Comparison of ENCODE assay signal across 8 cellular contexts in the genomic region with DNA sequence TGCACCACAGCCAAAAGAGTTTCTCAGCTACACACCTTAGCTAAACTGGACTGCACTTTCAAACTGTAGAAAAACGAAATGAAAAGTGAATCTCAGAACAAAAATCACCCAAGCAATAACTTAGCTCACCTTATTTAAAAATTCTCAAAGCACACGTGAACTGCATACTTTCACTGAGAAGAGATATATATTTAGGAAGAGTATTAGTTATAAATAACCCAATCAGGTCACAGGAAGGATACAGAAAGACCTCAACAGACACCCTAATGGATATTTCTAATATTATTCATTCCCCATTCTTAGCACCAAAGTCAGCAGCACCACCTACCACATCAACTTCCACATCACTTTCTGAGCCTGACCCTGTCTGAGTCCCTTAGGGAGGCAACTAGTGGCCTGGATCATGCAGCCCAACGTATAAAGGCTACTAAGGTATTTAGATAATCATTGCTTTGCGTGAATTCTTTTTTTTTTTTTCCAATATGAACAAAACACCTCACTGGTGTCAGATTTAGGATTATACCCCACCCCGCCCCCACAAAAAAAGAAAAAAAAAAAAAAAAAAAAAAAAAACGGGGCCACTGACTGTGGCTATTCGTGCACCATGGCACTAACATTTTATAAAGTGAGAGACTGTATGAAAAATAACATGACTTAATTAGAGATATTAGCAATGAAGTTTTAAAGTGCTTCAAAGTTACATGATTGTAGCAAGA. TPM values are rescaled to one million over a fixed set of nuclear protein-coding genes. Genes with fewer than 3 reads are reported as not detected.
DNase-seq lines count a peak whose midpoint lies in the region; ATAC-seq and TF ChIP-seq lines count a peak whose summit lies in the region.

No MANE protein-coding gene starts in this region.

- H3K27ac Mint-ChIP-seq in endodermal cell: no peak overlapping the region

- H4K20me1 ChIP-seq in Karpas-422 (ENCODE audit: insufficient read depth, low read depth, low read length): peaks cover 16% of the 10 kb centered on the region; the same call in 1 of the 2 replicates

- peak overlapping the region; percentile 85 for H3K4me3 Mint-ChIP-seq in endodermal cell

- H3K27me3 Mint-ChIP-seq in endodermal cell (ENCODE audit: insufficient read depth): no peaks in the 10 kb centered on the region

- peaks cover 6% of the 10 kb centered on the region for H3K9me3 Mint-ChIP-seq in endodermal cell

- no peaks in the 10 kb centered on the region for H3K9me2 ChIP-seq in Karpas-422 (replicated peaks; ENCODE audit: insufficient read depth, low read length)

- H3K27me3 ChIP-seq in Karpas-422 (ENCODE audit: low read length) (no peaks in the 10 kb centered on the region), endodermal cell (ENCODE audit: control insufficient read depth, insufficient read depth, low read length, poor library complexity, severe bottlenecking) (no peaks in the 10 kb centered on the region), skeletal muscle tissue (ENCODE audit: control insufficient read depth in 3 of 3, insufficient read depth in 3 of 3, low read length in 3 of 3) (no peaks in the 10 kb centered on the region)

- peak overlapping the region; percentile 92 for H3K27ac ChIP-seq in Karpas-422 (ENCODE audit: low read length)
- H3K27ac ChIP-seq in endodermal cell (ENCODE audit: low read depth, low read length): no peak overlapping the region
- peak overlapping the region; percentile 96 for H3K27ac ChIP-seq in skeletal muscle tissue (ENCODE audit: low read depth, low read length)

- no peak overlapping the region for H2AFZ ChIP-seq in Karpas-422 (ENCODE audit: low read length)

- H3K36me3 Mint-ChIP-seq in endodermal cell (ENCODE audit: low read depth): peaks cover 5% of the 10 kb centered on the region

- in situ Hi-C loops in Caki2 (cut with HindIII; ENCODE audit: low pct_unique_long_range_greater_than_20kb, low sequenced_read_pairs): no loop called here

- peak; percentile 33 for ATAC-seq in GM19467 (IDR thresholded peaks at IDR 0.05; ENCODE audit: unreplicated experiment)

- H3K4me2 ChIP-seq in Karpas-422 (ENCODE audit: low read depth, low read length, poor library complexity, severe bottlenecking): peak overlapping the region; percentile 90

- peaks cover 75% of the 10 kb centered on the region for H3K79me2 ChIP-seq in Karpas-422 (ENCODE audit: low read length)

- DNase-seq in Caki2 (ENCODE audit: low read depth) (peak; percentile 53), Karpas-422 (peak; percentile 73), endodermal cell (no peak), D341Med (ENCODE audit: low spot score) (no peak), AG08395 (ENCODE audit: low spot score) (no peak), SK-N-DZ (ENCODE audit: low spot score) (no peak)

- peak overlapping the region; percentile 94 for H3K4me3 ChIP-seq in Karpas-422 (ENCODE audit: low read length)
- H3K4me3 ChIP-seq in endodermal cell (ENCODE audit: low read length): peak overlapping the region; percentile 87
- peak overlapping the region; percentile 3 to 54 (median 23) for H3K4me3 ChIP-seq in skeletal muscle tissue (ENCODE audit: low read length in 3 of 3)

- H3K4me1 ChIP-seq in Karpas-422 (ENCODE audit: low read length) (peaks cover 33% of the 10 kb centered on the region), endodermal cell (ENCODE audit: control insufficient read depth, insufficient read depth, low read length) (no peaks in the 10 kb centered on the region), skeletal muscle tissue (ENCODE audit: control insufficient read depth in 3 of 3, insufficient read depth in 3 of 3, low read length in 3 of 3) (peaks cover 16 to 17% (median 17%) of the 10 kb centered on the region in 3 donors)

- H3K9me3 ChIP-seq in Karpas-422 (ENCODE audit: low read length) (no peaks in the 10 kb centered on the region), endodermal cell (ENCODE audit: control insufficient read depth, low read length) (no peaks in the 10 kb centered on the region), skeletal muscle tissue (ENCODE audit: control insufficient read depth in 3 of 3, low read length in 3 of 3) (no peaks in the 10 kb centered on the region)

- no peak for TF ChIP-seq CTCF in endodermal cell (conservative IDR thresholded peaks at IDR 0.05)

- H3K9ac ChIP-seq in Karpas-422 (ENCODE audit: low read length) (peak overlapping the region; percentile 99), endodermal cell (ENCODE audit: extremely low read depth, low read length, poor library complexity, severe bottlenecking) (no peak overlapping the region), skeletal muscle tissue (ENCODE audit: low read depth in 1 of 3, low read length in 3 of 3) (peak overlapping the region; percentile 88 to 90 (median 89))

- H3K36me3 ChIP-seq in Karpas-422 (ENCODE audit: insufficient read depth, low read length): no peaks in the 10 kb centered on the region
- H3K36me3 ChIP-seq in endodermal cell (ENCODE audit: control insufficient read depth, insufficient read depth, low read length): no peaks in the 10 kb centered on the region
- no peaks in the 10 kb centered on the region for H3K36me3 ChIP-seq in skeletal muscle tissue (ENCODE audit: control insufficient read depth in 3 of 3, insufficient read depth in 3 of 3, low read length in 3 of 3)

- peaks cover 19% of the 10 kb centered on the region for H3K4me1 Mint-ChIP-seq in endodermal cell

- 61% methylated on average over 5 of the region's 7 CpGs; no CpG with 5 or more reads in 1 of the 2 experiments for WGBS in endodermal cell (ENCODE audit: insufficient coverage in 1 of 2, insufficient read length in 1 of 2), 2 experiments

RNA-seq across cellular contexts. Expression of a gene that starts 2.6 kb away (rescaled TPM):
- 61.4 and 73.2 TPM in 2 replicates for total RNA-seq in Caki2 (2014; rRNA removed; shearing (Covaris generic); ENCODE audit: low replicate concordance)
- 46.0 and 79.8 TPM in 2 replicates for total RNA-seq in Karpas-422 (2014; rRNA removed; shearing (Covaris generic); ENCODE audit: low replicate concordance)
- total RNA-seq in endodermal cell (10 to 100 TPM; 40.6 to 42.2 TPM), skeletal muscle tissue (23.0 TPM)
- 32.3 TPM for polyA plus RNA-seq in endodermal cell (2013, experiment 1 of 2)
- 30.6 TPM for polyA plus RNA-seq in endodermal cell (2013, experiment 2 of 2)
- 15.9 and 20.6 TPM in 2 replicates for polyA plus RNA-seq in SK-N-DZ (2014; cell fraction: cytosol; rRNA removed)
- polyA plus RNA-seq in SK-N-DZ (2014; cell fraction: nucleus; rRNA removed): 9.4 and 11.5 TPM in 2 replicates

Comparison
In these comparisons a context has a peak if more than half of its experiments do, and no peak if none do; other contexts are left out.
1. DNase-seq: peak in Caki2 (single experiment) and Karpas-422 (single experiment); none in endodermal cell (single experiment), D341Med (single experiment), AG08395 (single experiment) and SK-N-DZ (single experiment).
2. H3K4me3 ChIP-seq: peak in every context shown above with its lines; median percentile 94 in Karpas-422; 87 in endodermal cell; 23 in skeletal muscle tissue.